ENCODE assay signal across 1 cellular context in the genomic region with DNA sequence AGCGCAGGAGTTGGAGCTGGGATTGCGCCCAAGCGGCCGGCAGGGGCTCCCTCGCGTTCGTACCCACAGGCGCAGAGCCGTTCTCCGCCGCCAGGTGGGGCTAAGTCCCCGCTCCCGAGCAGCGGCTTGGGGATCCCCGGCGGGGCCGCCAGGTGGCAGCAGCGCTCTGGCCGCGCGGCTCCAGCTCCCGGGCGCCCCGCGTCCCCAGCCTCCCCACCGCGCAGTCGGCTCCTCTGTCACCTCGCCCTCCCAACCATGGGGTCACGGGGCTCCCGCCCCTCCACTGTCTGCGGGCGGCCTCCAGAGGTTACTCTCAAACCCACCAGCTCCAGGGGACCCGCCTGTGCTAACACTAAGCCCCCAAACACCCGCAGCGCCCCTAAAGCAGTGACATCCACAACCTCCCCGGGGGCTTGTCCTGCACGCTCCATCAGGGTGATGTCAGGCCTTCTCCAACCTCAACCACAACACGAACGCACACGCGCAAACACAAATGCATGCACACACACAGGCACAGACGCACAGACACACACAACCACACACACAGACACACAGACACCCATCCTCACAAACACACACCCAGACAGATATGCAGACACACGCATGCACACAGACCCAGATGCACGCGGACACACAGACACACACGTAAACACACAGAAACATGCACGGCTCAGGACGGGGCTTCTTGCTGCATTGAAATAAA.
A peak's percentile ranks its signal among the peaks of the same experiment; 100 is the strongest.
TF ChIP-seq lines count a peak whose summit lies in the region.

No MANE protein-coding gene starts in this region.

TF ChIP-seq in HEK293, 187 proteins besides CTCF, POLR2A, EP300 and RAD21 (continued from another document and continues in another):
- TF ChIP-seq, protein P1, sequence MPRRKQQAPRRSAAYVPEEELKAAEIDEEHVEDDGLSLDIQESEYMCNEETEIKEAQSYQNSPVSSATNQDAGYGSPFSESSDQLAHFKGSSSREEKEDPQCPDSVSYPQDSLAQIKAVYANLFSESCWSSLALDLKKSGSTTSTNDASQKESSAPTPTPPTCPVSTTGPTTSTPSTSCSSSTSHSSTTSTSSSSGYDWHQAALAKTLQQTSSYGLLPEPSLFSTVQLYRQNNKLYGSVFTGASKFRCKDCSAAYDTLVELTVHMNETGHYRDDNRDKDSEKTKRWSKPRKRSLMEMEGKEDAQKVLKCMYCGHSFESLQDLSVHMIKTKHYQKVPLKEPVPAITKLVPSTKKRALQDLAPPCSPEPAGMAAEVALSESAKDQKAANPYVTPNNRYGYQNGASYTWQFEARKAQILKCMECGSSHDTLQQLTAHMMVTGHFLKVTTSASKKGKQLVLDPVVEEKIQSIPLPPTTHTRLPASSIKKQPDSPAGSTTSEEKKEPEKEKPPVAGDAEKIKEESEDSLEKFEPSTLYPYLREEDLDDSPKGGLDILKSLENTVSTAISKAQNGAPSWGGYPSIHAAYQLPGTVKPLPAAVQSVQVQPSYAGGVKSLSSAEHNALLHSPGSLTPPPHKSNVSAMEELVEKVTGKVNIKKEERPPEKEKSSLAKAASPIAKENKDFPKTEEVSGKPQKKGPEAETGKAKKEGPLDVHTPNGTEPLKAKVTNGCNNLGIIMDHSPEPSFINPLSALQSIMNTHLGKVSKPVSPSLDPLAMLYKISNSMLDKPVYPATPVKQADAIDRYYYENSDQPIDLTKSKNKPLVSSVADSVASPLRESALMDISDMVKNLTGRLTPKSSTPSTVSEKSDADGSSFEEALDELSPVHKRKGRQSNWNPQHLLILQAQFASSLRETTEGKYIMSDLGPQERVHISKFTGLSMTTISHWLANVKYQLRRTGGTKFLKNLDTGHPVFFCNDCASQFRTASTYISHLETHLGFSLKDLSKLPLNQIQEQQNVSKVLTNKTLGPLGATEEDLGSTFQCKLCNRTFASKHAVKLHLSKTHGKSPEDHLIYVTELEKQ (tag by site-specific recombination; IDR thresholded peaks at IDR 0.05; ENCODE audit: borderline replicate concordance) = peak; percentile 50; the same call in 1 of the 2 replicates
- no peak for TF ChIP-seq ZNF202 (tag by site-specific recombination; IDR thresholded peaks at IDR 0.05; ENCODE audit: borderline replicate concordance)
- no peak for TF ChIP-seq ZNF664 (tag by site-specific recombination; IDR thresholded peaks at IDR 0.05)
- TF ChIP-seq EGR2 (tag by site-specific recombination; IDR thresholded peaks at IDR 0.05; ENCODE audit: low read depth) = no peak
- peak; percentile 91 for TF ChIP-seq ZNF473 (tag by site-specific recombination; IDR thresholded peaks at IDR 0.05)
- TF ChIP-seq ZSCAN16 (tag by site-specific recombination; IDR thresholded peaks at IDR 0.05) = 0 out of 2 replicates have a peak, but pooled peaks have one; percentile 12
- peak; percentile 95 for TF ChIP-seq ZIC2 (tag by site-specific recombination; IDR thresholded peaks at IDR 0.05)
- no peak for TF ChIP-seq ZNF221 (tag by site-specific recombination; IDR thresholded peaks at IDR 0.05; ENCODE audit: borderline replicate concordance)
- no peak for TF ChIP-seq ZNF140 (tag by site-specific recombination; IDR thresholded peaks at IDR 0.05)
- TF ChIP-seq, protein P2, sequence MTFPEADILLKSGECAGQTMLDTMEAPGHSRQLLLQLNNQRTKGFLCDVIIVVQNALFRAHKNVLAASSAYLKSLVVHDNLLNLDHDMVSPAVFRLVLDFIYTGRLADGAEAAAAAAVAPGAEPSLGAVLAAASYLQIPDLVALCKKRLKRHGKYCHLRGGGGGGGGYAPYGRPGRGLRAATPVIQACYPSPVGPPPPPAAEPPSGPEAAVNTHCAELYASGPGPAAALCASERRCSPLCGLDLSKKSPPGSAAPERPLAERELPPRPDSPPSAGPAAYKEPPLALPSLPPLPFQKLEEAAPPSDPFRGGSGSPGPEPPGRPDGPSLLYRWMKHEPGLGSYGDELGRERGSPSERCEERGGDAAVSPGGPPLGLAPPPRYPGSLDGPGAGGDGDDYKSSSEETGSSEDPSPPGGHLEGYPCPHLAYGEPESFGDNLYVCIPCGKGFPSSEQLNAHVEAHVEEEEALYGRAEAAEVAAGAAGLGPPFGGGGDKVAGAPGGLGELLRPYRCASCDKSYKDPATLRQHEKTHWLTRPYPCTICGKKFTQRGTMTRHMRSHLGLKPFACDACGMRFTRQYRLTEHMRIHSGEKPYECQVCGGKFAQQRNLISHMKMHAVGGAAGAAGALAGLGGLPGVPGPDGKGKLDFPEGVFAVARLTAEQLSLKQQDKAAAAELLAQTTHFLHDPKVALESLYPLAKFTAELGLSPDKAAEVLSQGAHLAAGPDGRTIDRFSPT (tag by site-specific recombination; IDR thresholded peaks at IDR 0.05) = no peak
- TF ChIP-seq ZNF341 (tag by site-specific recombination; IDR thresholded peaks at IDR 0.05; ENCODE audit: low read depth) = no peak
- TF ChIP-seq SETDB1 (IDR thresholded peaks at IDR 0.05; ENCODE audit: insufficient read length, low read length) = peak; percentile 62
- no peak for TF ChIP-seq BCL11A (tag by site-specific recombination; IDR thresholded peaks at IDR 0.05; ENCODE audit: low read depth)
- peak; percentile 50; the same call in 1 of the 2 replicates for TF ChIP-seq ZBTB21 (tag by site-specific recombination; IDR thresholded peaks at IDR 0.05)
- TF ChIP-seq, protein P3, sequence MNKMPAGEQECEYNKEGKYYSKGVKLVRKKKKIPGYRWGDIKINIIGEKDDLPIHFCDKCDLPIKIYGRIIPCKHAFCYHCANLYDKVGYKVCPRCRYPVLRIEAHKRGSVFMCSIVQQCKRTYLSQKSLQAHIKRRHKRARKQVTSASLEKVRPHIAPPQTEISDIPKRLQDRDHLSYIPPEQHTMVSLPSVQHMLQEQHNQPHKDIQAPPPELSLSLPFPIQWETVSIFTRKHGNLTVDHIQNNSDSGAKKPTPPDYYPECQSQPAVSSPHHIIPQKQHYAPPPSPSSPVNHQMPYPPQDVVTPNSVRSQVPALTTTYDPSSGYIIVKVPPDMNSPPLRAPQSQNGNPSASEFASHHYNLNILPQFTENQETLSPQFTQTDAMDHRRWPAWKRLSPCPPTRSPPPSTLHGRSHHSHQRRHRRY (tag by site-specific recombination; IDR thresholded peaks at IDR 0.05) = peak; percentile 11; the same call in 1 of the 2 replicates
- TF ChIP-seq ZNF426 (tag by site-specific recombination; IDR thresholded peaks at IDR 0.05) = no peak
- no peak for TF ChIP-seq ZNF174 (tag by site-specific recombination; IDR thresholded peaks at IDR 0.05)
- no peak; the same call in 1 of the 2 replicates for TF ChIP-seq ZNF354C (tag by site-specific recombination; IDR thresholded peaks at IDR 0.05; ENCODE audit: borderline replicate concordance, low read depth)
- no peak for TF ChIP-seq HOXC10 (CRISPR knock-in tag; IDR thresholded peaks at IDR 0.05)
- 0 out of 2 replicates have a peak, but pooled peaks have one; percentile 2 for TF ChIP-seq ZNF433 (tag by site-specific recombination; IDR thresholded peaks at IDR 0.05; ENCODE audit: low read depth)
- peak; percentile 80 for TF ChIP-seq ZNF248 (tag by site-specific recombination; IDR thresholded peaks at IDR 0.05)
- TF ChIP-seq ZNF16 (tag by site-specific recombination; IDR thresholded peaks at IDR 0.05; ENCODE audit: low read depth) = no peak
- no peak for TF ChIP-seq ZNF155 (tag by site-specific recombination; IDR thresholded peaks at IDR 0.05)
- no peak for TF ChIP-seq MYNN (tag by site-specific recombination; IDR thresholded peaks at IDR 0.05; ENCODE audit: borderline replicate concordance)
- TF ChIP-seq, protein P4, sequence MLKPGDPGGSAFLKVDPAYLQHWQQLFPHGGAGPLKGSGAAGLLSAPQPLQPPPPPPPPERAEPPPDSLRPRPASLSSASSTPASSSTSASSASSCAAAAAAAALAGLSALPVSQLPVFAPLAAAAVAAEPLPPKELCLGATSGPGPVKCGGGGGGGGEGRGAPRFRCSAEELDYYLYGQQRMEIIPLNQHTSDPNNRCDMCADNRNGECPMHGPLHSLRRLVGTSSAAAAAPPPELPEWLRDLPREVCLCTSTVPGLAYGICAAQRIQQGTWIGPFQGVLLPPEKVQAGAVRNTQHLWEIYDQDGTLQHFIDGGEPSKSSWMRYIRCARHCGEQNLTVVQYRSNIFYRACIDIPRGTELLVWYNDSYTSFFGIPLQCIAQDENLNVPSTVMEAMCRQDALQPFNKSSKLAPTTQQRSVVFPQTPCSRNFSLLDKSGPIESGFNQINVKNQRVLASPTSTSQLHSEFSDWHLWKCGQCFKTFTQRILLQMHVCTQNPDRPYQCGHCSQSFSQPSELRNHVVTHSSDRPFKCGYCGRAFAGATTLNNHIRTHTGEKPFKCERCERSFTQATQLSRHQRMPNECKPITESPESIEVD (tag by site-specific recombination; IDR thresholded peaks at IDR 0.05) = no peak
- TF ChIP-seq, protein P5, sequence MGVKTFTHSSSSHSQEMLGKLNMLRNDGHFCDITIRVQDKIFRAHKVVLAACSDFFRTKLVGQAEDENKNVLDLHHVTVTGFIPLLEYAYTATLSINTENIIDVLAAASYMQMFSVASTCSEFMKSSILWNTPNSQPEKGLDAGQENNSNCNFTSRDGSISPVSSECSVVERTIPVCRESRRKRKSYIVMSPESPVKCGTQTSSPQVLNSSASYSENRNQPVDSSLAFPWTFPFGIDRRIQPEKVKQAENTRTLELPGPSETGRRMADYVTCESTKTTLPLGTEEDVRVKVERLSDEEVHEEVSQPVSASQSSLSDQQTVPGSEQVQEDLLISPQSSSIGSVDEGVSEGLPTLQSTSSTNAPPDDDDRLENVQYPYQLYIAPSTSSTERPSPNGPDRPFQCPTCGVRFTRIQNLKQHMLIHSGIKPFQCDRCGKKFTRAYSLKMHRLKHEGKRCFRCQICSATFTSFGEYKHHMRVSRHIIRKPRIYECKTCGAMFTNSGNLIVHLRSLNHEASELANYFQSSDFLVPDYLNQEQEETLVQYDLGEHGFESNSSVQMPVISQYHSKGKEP (tag by site-specific recombination; IDR thresholded peaks at IDR 0.05) = no peak
- TF ChIP-seq, protein P6, sequence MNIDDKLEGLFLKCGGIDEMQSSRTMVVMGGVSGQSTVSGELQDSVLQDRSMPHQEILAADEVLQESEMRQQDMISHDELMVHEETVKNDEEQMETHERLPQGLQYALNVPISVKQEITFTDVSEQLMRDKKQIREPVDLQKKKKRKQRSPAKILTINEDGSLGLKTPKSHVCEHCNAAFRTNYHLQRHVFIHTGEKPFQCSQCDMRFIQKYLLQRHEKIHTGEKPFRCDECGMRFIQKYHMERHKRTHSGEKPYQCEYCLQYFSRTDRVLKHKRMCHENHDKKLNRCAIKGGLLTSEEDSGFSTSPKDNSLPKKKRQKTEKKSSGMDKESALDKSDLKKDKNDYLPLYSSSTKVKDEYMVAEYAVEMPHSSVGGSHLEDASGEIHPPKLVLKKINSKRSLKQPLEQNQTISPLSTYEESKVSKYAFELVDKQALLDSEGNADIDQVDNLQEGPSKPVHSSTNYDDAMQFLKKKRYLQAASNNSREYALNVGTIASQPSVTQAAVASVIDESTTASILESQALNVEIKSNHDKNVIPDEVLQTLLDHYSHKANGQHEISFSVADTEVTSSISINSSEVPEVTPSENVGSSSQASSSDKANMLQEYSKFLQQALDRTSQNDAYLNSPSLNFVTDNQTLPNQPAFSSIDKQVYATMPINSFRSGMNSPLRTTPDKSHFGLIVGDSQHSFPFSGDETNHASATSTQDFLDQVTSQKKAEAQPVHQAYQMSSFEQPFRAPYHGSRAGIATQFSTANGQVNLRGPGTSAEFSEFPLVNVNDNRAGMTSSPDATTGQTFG (tag by site-specific recombination; IDR thresholded peaks at IDR 0.05; ENCODE audit: borderline replicate concordance) = peak; percentile 86
- peak; percentile 69 for TF ChIP-seq ZFP69B (tag by site-specific recombination; IDR thresholded peaks at IDR 0.05)
- TF ChIP-seq ZNF561 (tag by site-specific recombination; IDR thresholded peaks at IDR 0.05; ENCODE audit: borderline replicate concordance) = no peak; the same call in 1 of the 2 replicates
- no peak for TF ChIP-seq ZNF292 (tag by site-specific recombination; IDR thresholded peaks at IDR 0.05; ENCODE audit: borderline replicate concordance, low read depth)
- TF ChIP-seq ZNF501 (tag by site-specific recombination; IDR thresholded peaks at IDR 0.05) = no peak
- TF ChIP-seq ZNF791 (tag by site-specific recombination; IDR thresholded peaks at IDR 0.05) = peak; percentile 39; the same call in 1 of the 2 replicates
- no peak for TF ChIP-seq ZNF184 (tag by site-specific recombination; IDR thresholded peaks at IDR 0.05)
- TF ChIP-seq ZSCAN30 (tag by site-specific recombination; IDR thresholded peaks at IDR 0.05) = peak; percentile 100
- TF ChIP-seq ZNF324 (tag by site-specific recombination; IDR thresholded peaks at IDR 0.05) = no peak; the same call in 1 of the 2 replicates
- peak; percentile 82 for TF ChIP-seq IKZF3 (tag by site-specific recombination; IDR thresholded peaks at IDR 0.05)
- TF ChIP-seq ZBTB20 (tag by site-specific recombination; IDR thresholded peaks at IDR 0.05) = peak; percentile 68; the same call in 1 of the 2 replicates
- no peak for TF ChIP-seq ZNF549 (tag by site-specific recombination; IDR thresholded peaks at IDR 0.05)
- TF ChIP-seq MZF1 (tag by site-specific recombination; IDR thresholded peaks at IDR 0.05; ENCODE audit: borderline replicate concordance) = no peak; the same call in 1 of the 2 replicates
- 0 out of 2 replicates have a peak, but pooled peaks have one; percentile 16 for TF ChIP-seq ZNF623 (tag by site-specific recombination; IDR thresholded peaks at IDR 0.05)
- TF ChIP-seq, protein P7, sequence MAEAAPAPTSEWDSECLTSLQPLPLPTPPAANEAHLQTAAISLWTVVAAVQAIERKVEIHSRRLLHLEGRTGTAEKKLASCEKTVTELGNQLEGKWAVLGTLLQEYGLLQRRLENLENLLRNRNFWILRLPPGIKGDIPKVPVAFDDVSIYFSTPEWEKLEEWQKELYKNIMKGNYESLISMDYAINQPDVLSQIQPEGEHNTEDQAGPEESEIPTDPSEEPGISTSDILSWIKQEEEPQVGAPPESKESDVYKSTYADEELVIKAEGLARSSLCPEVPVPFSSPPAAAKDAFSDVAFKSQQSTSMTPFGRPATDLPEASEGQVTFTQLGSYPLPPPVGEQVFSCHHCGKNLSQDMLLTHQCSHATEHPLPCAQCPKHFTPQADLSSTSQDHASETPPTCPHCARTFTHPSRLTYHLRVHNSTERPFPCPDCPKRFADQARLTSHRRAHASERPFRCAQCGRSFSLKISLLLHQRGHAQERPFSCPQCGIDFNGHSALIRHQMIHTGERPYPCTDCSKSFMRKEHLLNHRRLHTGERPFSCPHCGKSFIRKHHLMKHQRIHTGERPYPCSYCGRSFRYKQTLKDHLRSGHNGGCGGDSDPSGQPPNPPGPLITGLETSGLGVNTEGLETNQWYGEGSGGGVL (tag by site-specific recombination; IDR thresholded peaks at IDR 0.05) = peak; percentile 7; the same call in 1 of the 2 replicates
